11 cellular contexts compared by ENCODE assay signal in the genomic region with DNA sequence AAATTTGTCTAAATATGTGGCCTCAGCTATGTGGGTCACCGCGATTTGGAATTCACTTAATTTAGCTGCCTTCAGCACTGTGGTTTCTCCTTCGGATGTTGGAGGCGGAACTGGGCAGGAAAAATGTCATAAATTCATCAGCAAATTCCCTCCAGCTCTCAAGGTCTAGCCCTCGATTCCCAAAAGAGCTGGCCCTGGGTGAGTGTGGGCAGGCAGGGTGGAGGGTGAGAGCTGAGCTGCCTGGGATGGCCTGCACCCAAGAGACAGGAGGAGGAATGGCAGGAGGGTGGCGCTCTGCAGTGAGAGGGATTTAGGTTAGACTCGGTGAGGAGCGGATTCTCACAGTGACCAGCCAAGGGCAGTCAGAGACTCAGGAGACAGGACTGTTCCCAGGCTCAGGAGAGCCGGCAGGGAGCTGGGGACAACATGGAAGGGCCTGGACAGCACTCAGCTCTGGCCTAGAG. TPM values are rescaled to one million over a fixed set of nuclear protein-coding genes. Genes with fewer than 3 reads are reported as not detected.
DNase-seq lines count a peak whose midpoint lies in the region; ATAC-seq and TF ChIP-seq lines count a peak whose summit lies in the region.
"Had no signal": no experiment of that assay in that cellular context is flagged by ENCODE, and none has a peak within 500 bp of the region (broad histone marks: within the 10 kb centered on the region; RNA-seq: fewer than 3 reads in every experiment).

No MANE protein-coding gene starts in this region.

- H3K27ac Mint-ChIP-seq in naive thymus-derived CD4-positive, alpha-beta T cell = no peak overlapping the region

- H3K9me3 ChIP-seq in adrenal gland (replicated peaks in 1 of 3) = no peaks in the 10 kb centered on the region
- no peaks in the 10 kb centered on the region for H3K9me3 ChIP-seq in gastrocnemius medialis
- H3K9me3 ChIP-seq in naive thymus-derived CD4-positive, alpha-beta T cell (ENCODE audit: control insufficient read depth in 2 of 3, low read length in 3 of 3) = no peaks in the 10 kb centered on the region
- H3K9me3 ChIP-seq: ovary had no signal

- H3K36me3 ChIP-seq in adrenal gland (replicated peaks in 1 of 2) (no peaks in the 10 kb centered on the region), gastrocnemius medialis (no peaks in the 10 kb centered on the region)
- no peaks in the 10 kb centered on the region for H3K36me3 ChIP-seq in naive thymus-derived CD4-positive, alpha-beta T cell (ENCODE audit: control insufficient read depth in 2 of 3, insufficient read depth in 3 of 3, low read length in 3 of 3)
- H3K36me3 ChIP-seq: ovary had no signal

- H3K4me3 Mint-ChIP-seq in naive thymus-derived CD4-positive, alpha-beta T cell = no peak overlapping the region

- H3K4me3 ChIP-seq in adrenal gland (no peak overlapping the region), gastrocnemius medialis (no peak overlapping the region)
- H3K4me3 ChIP-seq in naive thymus-derived CD4-positive, alpha-beta T cell (ENCODE audit: low read length) = no peak overlapping the region
- H3K4me3 ChIP-seq: ovary had no signal

- TF ChIP-seq CTCF in adrenal gland (IDR thresholded peaks at IDR 0.05) (peak in 2 of 6 experiments; percentile 9 to 11), gastrocnemius medialis (IDR thresholded peaks at IDR 0.05 in 4 of 5, conservative IDR thresholded peaks at IDR 0.05 in 1 of 5) (no peak), GM10266 (IDR thresholded peaks at IDR 0.05; ENCODE audit: control insufficient read depth, insufficient read depth, low read depth, missing control alignments) (no peak)

- peaks cover 0 to 10% (median 0%) of the 10 kb centered on the region in 7 donors for H3K4me1 Mint-ChIP-seq in naive thymus-derived CD4-positive, alpha-beta T cell

- H3K27me3 Mint-ChIP-seq in naive thymus-derived CD4-positive, alpha-beta T cell = peaks cover 0 to 21% (median 8%) of the 10 kb centered on the region in 5 donors

- H3K36me3 Mint-ChIP-seq in naive thymus-derived CD4-positive, alpha-beta T cell = no peaks in the 10 kb centered on the region

- in situ Hi-C loops in gastrocnemius medialis (cut with MboI; ENCODE audit: low sequenced_read_pairs in 4 of 4) = no loop called here

- 26 to 37% (median 29%) methylated on average over 9 of the region's 9 CpGs for WGBS in adrenal gland, 4 donors

- CTCF ChIA-PET in naive thymus-derived CD4-positive, alpha-beta T cell (lab: Charles Lee) = interaction anchor here (1.0 kb wide), 1 partner anchor 28 kb away, joined by 3 read pairs; no protein-coding TSS in a partner anchor

- H3K27me3 ChIP-seq in adrenal gland = no peaks in the 10 kb centered on the region
- no peaks in the 10 kb centered on the region for H3K27me3 ChIP-seq in gastrocnemius medialis
- no peaks in the 10 kb centered on the region for H3K27me3 ChIP-seq in naive thymus-derived CD4-positive, alpha-beta T cell (ENCODE audit: control insufficient read depth in 2 of 2, insufficient read depth in 2 of 2, low read length in 2 of 2)
- H3K27me3 ChIP-seq: ovary had no signal

- H3K27ac ChIP-seq in adrenal gland (peak overlapping the region in 4 of 5 donors; percentile 33 to 84 (median 68)), gastrocnemius medialis (peak overlapping the region; percentile 25 to 68 (median 35))
- H3K27ac ChIP-seq in naive thymus-derived CD4-positive, alpha-beta T cell (ENCODE audit: low read depth, low read length) = no peak overlapping the region
- H3K27ac ChIP-seq: ovary had no signal

- no peaks in the 10 kb centered on the region for H3K9me3 Mint-ChIP-seq in naive thymus-derived CD4-positive, alpha-beta T cell

- intact Hi-C loops in adrenal gland (cut with DNase I) (no loop called here), gastrocnemius medialis (cut with DNase I; ENCODE audit: low total_unique reads) (no loop called here)
- intact Hi-C loops in naive thymus-derived CD4-positive, alpha-beta T cell (cut with micrococcal nuclease) = no loop called here

- TF ChIP-seq POLR2A in adrenal gland (IDR thresholded peaks at IDR 0.05) (no peak), gastrocnemius medialis (IDR thresholded peaks at IDR 0.05) (no peak), erythroblast (IDR thresholded peaks at IDR 0.05; ENCODE audit: low read length) (no peak)

- DNase-seq in EH (ENCODE audit: low read depth) (peak; percentile 93), adrenal gland (peak; percentile 40 to 75 (median 66)), fibroblast of peridontal ligament (ENCODE audit: extremely low read depth) (peak; percentile 76), gastrocnemius medialis (no peak), GM10266 (ENCODE audit: extremely low spot score) (no peak), erythroblast (lab: John Stamatoyannopoulos, UW) (no peak)
- no peak for DNase-seq in naive thymus-derived CD4-positive, alpha-beta T cell
- DNase-seq: islet precursor cell, ovary, RPMI8226 had no signal

- POLR2A ChIA-PET in naive thymus-derived CD4-positive, alpha-beta T cell (lab: Charles Lee) = no interaction called here

- no peak for ATAC-seq in gastrocnemius medialis
- no peak for ATAC-seq in naive thymus-derived CD4-positive, alpha-beta T cell
- ATAC-seq in GM21390 (IDR thresholded peaks at IDR 0.05; ENCODE audit: unreplicated experiment) = no peak

- H3K4me1 ChIP-seq in adrenal gland (replicated peaks in 1 of 2) = peaks cover 26 to 36% of the 10 kb centered on the region in 2 donors
- H3K4me1 ChIP-seq in gastrocnemius medialis = peaks cover 10 to 22% of the 10 kb centered on the region in 2 donors
- H3K4me1 ChIP-seq in naive thymus-derived CD4-positive, alpha-beta T cell (ENCODE audit: control insufficient read depth in 2 of 2, insufficient read depth in 2 of 2, low read length in 2 of 2) = no peaks in the 10 kb centered on the region

RNA-seq across cellular contexts. Expression of a gene that starts 57.1 kb away (rescaled TPM):
- total RNA-seq in adrenal gland = 10 to 100 TPM; 25.2 to 57.7 (median 43.8) TPM
- polyA plus RNA-seq in adrenal gland = 10 to 100 TPM in 1 of 3 donors, 1 to 10 TPM in 2; 7.0 to 35.7 (median 9.3) TPM
- 100 to 1,000 TPM in 3 of 4 donors, 10 to 100 TPM in 1; 80.8 to 158 (median 124) TPM for total RNA-seq in gastrocnemius medialis
- total RNA-seq in naive thymus-derived CD4-positive, alpha-beta T cell = 10 to 100 TPM; 56.5 to 73.2 (median 62.0) TPM
- 10 to 100 TPM; 12.0 to 12.7 TPM for polyA plus RNA-seq in naive thymus-derived CD4-positive, alpha-beta T cell

Comparison
In these comparisons a context has a peak if more than half of its experiments do, and no peak if none do; other contexts are left out.
1. DNase-seq: peak in EH (single experiment), adrenal gland (7 of 7) and fibroblast of peridontal ligament (single experiment); none in gastrocnemius medialis (0 of 2), GM10266 (single experiment), erythroblast (0 of 2) and naive thymus-derived CD4-positive, alpha-beta T cell (0 of 9).